Comparison of ENCODE assay signal across 11 cellular contexts in the genomic region with DNA sequence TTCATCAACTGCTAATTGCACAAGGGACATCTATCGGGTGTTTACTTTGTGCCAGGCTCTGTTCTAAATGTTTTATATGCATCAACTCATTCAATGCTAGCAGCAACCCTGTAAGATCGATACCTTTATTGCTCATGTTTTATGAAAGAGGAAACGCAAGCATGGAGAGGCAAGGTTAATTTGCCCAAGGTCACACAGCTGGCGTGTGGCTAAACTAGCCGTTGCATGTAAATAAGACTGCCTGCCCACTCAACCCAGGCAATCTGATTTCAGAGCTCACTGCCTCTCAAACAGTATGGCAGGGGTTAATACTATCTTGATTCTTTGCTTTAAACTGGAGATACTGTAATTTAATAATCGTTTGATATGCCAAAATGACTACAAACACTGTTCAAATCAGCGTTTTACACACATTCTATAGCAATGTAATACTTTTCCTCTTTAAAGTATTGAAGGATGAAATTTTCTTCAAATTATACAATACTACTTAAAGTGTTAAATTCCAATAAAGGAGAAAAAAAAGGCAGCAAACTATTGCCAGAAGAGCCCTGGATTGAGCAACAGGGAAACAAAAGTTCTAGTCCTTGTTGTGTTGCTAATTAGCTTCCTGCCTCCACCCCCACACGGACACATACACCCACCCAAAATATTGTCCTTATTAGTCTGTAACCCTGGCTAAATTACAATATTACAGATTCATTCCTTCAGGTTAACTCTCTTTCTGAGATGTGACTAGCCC.
DNase-seq lines count a peak whose midpoint lies in the region; ATAC-seq and TF ChIP-seq lines count a peak whose summit lies in the region.
"Had no signal": no experiment of that assay in that cellular context is flagged by ENCODE, and none has a peak within 500 bp of the region (broad histone marks: within the 10 kb centered on the region; RNA-seq: fewer than 3 reads in every experiment).

No MANE protein-coding gene starts in this region.

- no peak for DNase-seq in iPS-NIHi7 (ENCODE audit: extremely low spot score)
- DNase-seq in T-helper 1 cell, result no peak
- DNase-seq in AG08396 (ENCODE audit: low spot score), result no peak
- no peak for DNase-seq in NCI-H128 (lab: John Stamatoyannopoulos, UW; ENCODE audit: unreplicated experiment)
- DNase-seq: activated CD4-positive, alpha-beta T cell treated with anti-CD3 and anti-CD28 coated beads for 48 hours; DMS 273 treated with DMSO at 0.1 percent for 48 hours; mesenchymal stem cell had no signal

- peak; percentile 61 for TF ChIP-seq POLR2A in Raji (IDR thresholded peaks at IDR 0.05; ENCODE audit: insufficient read depth, low read depth, low read length)

- ATAC-seq in GM18499 (IDR thresholded peaks at IDR 0.05; ENCODE audit: insufficient read depth, unreplicated experiment) (peak; percentile 69), GM21367 (IDR thresholded peaks at IDR 0.05; ENCODE audit: unreplicated experiment) (peak; percentile 80), HG03196 (IDR thresholded peaks at IDR 0.05; ENCODE audit: unreplicated experiment) (peak; percentile 83)
